In the genomic region with DNA sequence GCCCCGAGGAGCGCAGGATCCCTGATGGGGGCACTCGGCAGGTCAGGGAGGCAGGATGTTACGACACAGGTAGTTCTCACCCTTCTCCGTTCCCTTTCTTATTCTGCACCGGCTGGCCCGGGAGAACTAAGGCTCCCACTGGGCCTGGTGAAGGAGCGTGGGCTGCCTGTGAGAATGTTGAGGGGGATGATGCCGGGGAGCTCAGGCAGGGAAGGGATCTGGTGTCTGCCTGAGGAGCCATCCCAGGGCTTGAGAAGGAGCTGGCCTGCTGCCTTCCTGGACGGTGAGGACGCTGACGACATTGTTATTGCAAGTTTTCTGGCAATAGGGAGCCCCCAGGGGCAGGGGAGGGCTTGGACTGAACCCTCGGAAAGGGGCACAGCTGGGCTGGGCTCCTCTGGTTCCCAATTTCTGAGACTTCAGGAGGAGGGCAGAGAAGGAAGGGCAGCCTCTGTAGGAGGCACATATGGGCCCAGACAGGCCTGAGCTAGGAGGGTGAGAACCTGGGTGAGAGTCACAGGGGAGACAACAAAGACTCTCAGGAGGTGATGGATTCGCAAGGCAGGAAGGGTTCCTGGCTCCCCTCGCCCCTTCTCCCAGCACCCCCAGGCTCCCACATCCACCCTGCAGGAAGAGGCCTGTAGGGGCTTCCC, we compare ENCODE assay signal across 1 cellular context.
TF ChIP-seq lines count a peak whose summit lies in the region.

No MANE protein-coding gene starts in this region.

TF ChIP-seq in SK-N-SH treated with all-trans-retinoic acid at 6 μM for 48 hours, 23 proteins besides CTCF, POLR2A, EP300 and RAD21 (continued from another document):
- TF ChIP-seq ESRRG (CRISPR knock-in tag; IDR thresholded peaks at IDR 0.05) (no peak), RARB (CRISPR knock-in tag; IDR thresholded peaks at IDR 0.05) (no peak), ZNF70 (CRISPR knock-in tag; IDR thresholded peaks at IDR 0.05) (no peak), ZFP30 (CRISPR knock-in tag; IDR thresholded peaks at IDR 0.05) (no peak), CSDC2 (CRISPR knock-in tag; IDR thresholded peaks at IDR 0.05) (no peak)
TF ChIP-seq in SK-N-SH treated with all-trans-retinoic acid at 6 μM for 48 hours: peak in this region for 0.
